Comparison of ENCODE assay signal across 8 cellular contexts in the genomic region with DNA sequence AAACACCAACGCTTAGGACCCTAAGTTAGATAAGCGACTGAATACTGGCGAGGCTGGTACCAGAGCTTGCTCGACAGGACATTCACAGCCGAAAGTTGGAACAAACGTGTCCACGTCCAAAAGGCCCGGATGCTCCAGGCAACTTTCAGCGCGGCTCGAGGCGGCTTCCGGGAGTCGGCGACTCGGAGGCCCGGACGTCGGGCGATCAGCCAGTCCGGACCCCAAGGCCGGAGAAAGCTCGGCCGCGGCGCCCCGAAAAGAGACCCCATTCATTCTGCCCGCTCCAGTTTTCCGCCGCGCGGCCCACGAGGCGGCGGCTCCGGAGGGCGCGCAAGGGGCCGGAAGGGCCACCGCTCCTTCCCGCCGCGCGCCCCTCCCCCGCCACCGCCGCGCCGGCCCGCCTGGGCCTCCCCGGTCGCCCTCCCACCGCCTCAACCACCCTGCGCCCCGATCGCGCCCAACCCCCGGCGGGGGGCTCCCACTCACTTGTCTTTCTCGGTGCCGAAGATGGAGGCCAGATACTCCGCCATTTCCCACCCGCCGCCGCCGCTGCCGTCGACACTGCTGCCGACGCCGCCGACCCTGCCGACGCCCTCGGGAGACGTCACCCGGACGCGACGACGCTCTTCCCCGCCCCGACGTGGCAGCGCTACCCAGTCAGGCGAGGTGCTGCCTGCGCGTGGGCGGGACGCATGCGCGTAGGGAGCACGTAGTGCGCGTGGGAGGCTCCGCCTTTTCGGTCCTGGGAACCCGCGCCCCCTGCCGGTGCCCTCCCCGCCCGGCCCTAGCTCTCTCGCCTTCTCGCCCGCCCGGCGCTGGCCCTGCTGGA. TPM values are rescaled to one million over a fixed set of nuclear protein-coding genes. Genes with fewer than 3 reads are reported as not detected.
DNase-seq lines count a peak whose midpoint lies in the region; ATAC-seq and TF ChIP-seq lines count a peak whose summit lies in the region.
"Not testable (repeated sequence)": the region's sequence is repeated elsewhere in the genome, so short reads cannot be mapped to it uniquely, and the experiment has no call there.

A gene with protein sequence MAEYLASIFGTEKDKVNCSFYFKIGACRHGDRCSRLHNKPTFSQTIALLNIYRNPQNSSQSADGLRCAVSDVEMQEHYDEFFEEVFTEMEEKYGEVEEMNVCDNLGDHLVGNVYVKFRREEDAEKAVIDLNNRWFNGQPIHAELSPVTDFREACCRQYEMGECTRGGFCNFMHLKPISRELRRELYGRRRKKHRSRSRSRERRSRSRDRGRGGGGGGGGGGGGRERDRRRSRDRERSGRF (minus strand): TSS at position 606 of the 829 bp plus-strand sequence. CDS start 76 bp downstream, at position 530.

- H3K27ac Mint-ChIP-seq in WTC11; MCF 10A (ENCODE audit: low read depth, unreplicated experiment): not testable (repeated sequence)
- peak within 1 kb of the TSS; percentile 56 for H3K27ac Mint-ChIP-seq in stimulated activated naive B cell treated with anti-CD40 and anti-IgM and Interleukin-4, amounts not matched to agents 10 μg/mL and 1 μg/mL and 100 μg/mL, for 72 hours

- BruUV-seq in MCF 10A (replicated peaks; lab: Mats Ljungman, UMichigan), result TSS peak; percentile 66

- H3K9me3 Mint-ChIP-seq in WTC11; MCF 10A (ENCODE audit: unreplicated experiment); stimulated activated naive B cell treated with anti-CD40 and anti-IgM and Interleukin-4, amounts not matched to agents 10 μg/mL and 1 μg/mL and 100 μg/mL, for 72 hours: not testable (repeated sequence)

- peak; percentile 52 for ATAC-seq in GM21825 (IDR thresholded peaks at IDR 0.05; ENCODE audit: unreplicated experiment)
- peak; percentile 89 for ATAC-seq in HG03521 (IDR thresholded peaks at IDR 0.05; ENCODE audit: unreplicated experiment)
- ATAC-seq in WTC11, result peak; percentile 89
- ATAC-seq in left cardiac atrium, result peak; percentile 99
- peak; percentile 78 to 89 for ATAC-seq in stimulated activated naive B cell treated with anti-CD40 and anti-IgM and Interleukin-4, amounts not matched to agents 10 μg/mL and 1 μg/mL and 100 μg/mL, for 72 hours (replicated peaks)

- POLR2A ChIA-PET in WTC11 (lab: Charles Lee); MCF 10A (lab: Yijun Ruan, JAX): not testable (repeated sequence)

- H3K4me1 ChIP-seq in neutrophil (ENCODE audit: control insufficient read depth in 1 of 2, insufficient read depth in 1 of 2, low read depth in 1 of 2, low read length in 1 of 2), result not testable (repeated sequence)

- intact Hi-C loops in MCF 10A (cut with micrococcal nuclease); left cardiac atrium (cut with DNase I): not testable (repeated sequence)

- not testable (repeated sequence) for H3K27me3 ChIP-seq in neutrophil

- CTCF ChIA-PET in WTC11 (lab: Charles Lee); MCF 10A (lab: Yijun Ruan, JAX): not testable (repeated sequence)

- peak; percentile 0 for DNase-seq in EL
- peak; percentile 45 for DNase-seq in WTC11 (ENCODE audit: low spot score)
- DNase-seq in MCF 10A (ENCODE audit: unreplicated experiment), result peak; percentile 1
- DNase-seq in left cardiac atrium, result not testable (repeated sequence)
- DNase-seq in stimulated activated naive B cell treated with anti-CD40 and anti-IgM and Interleukin-4, amounts not matched to agents 10 μg/mL and 1 μg/mL and 100 μg/mL, for 72 hours, result peak; percentile 52

- peak within 1 kb of the TSS; percentile 74 for H3K27ac ChIP-seq in neutrophil

- not testable (repeated sequence) for H3K27me3 Mint-ChIP-seq in WTC11 (ENCODE audit: low read depth); MCF 10A (ENCODE audit: insufficient read depth, unreplicated experiment); stimulated activated naive B cell treated with anti-CD40 and anti-IgM and Interleukin-4, amounts not matched to agents 10 μg/mL and 1 μg/mL and 100 μg/mL, for 72 hours

- H3K4me3 Mint-ChIP-seq in WTC11 (peak within 1 kb of the TSS; percentile 12; the same call in 1 of the 2 replicates), MCF 10A (ENCODE audit: unreplicated experiment) (peak within 1 kb of the TSS; percentile 35)
- peak within 1 kb of the TSS in 1 of 2 donors; percentile 64 for H3K4me3 Mint-ChIP-seq in stimulated activated naive B cell treated with anti-CD40 and anti-IgM and Interleukin-4, amounts not matched to agents 10 μg/mL and 1 μg/mL and 100 μg/mL, for 72 hours

- not testable (repeated sequence) for H3K36me3 ChIP-seq in neutrophil

- H3K4me1 Mint-ChIP-seq in WTC11; MCF 10A (ENCODE audit: insufficient read depth, unreplicated experiment); stimulated activated naive B cell treated with anti-CD40 and anti-IgM and Interleukin-4, amounts not matched to agents 10 μg/mL and 1 μg/mL and 100 μg/mL, for 72 hours: not testable (repeated sequence)

- not testable (repeated sequence) for H3K9me3 ChIP-seq in neutrophil

- H3K4me3 ChIP-seq in neutrophil (ENCODE audit: low read depth in 1 of 2, low read length in 1 of 2), result peak within 1 kb of the TSS; percentile 54 to 60

- not testable (repeated sequence) for H3K36me3 Mint-ChIP-seq in WTC11; MCF 10A (ENCODE audit: insufficient read depth, unreplicated experiment); stimulated activated naive B cell treated with anti-CD40 and anti-IgM and Interleukin-4, amounts not matched to agents 10 μg/mL and 1 μg/mL and 100 μg/mL, for 72 hours

- not testable (repeated sequence) for TF ChIP-seq CTCF in WTC11 (IDR thresholded peaks at IDR 0.05); MCF 10A (IDR thresholded peaks at IDR 0.05; ENCODE audit: unreplicated experiment); neutrophil (IDR thresholded peaks at IDR 0.05)

RNA-seq across cellular contexts. Expression of the gene that starts here (rescaled TPM):
- total RNA-seq in WTC11 (2021) (35.6 to 41.2 TPM (median 40.6 TPM) in 3 replicates), MCF 10A (2022) (37.9 and 38.0 TPM in 2 replicates), left cardiac atrium (1 to 10 TPM; 8.5 to 8.6 TPM)
